In the genomic region with DNA sequence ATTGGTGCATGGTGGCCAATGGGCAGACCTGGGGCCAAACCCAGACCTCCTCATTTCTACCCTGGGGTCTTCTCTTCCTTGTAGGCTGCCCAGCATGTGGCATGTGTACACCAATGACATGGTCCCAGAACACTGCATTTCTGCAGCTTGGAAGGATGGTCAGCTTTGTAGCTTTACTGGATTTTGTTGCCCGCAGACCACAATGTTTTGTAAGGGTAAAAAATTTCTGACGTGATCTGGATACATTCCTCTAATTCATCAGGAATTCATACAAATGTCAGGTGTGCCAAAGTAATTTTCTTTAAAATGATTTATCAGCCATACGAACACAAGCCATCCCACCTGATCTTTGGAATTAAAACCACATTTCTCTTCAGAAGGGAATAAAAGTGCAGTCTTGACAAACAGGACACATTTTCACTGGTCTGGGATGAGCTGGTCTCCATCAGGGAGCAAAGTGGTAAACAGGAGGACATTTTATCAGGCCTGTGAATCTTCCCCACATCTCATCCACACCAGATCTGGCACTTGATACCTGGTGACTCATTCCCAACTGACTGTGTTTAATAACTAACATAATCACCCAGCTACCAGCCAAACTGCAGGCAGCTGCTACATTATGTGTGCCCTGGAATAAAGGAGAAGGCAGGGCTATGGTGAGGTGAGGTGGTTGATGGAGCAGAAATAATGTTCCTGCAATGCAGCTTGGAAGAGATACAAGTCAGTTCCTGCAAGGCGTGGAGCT, we compare ENCODE assay signal across 10 cellular contexts.
DNase-seq lines count a peak whose midpoint lies in the region; ATAC-seq, FAIRE-seq and TF ChIP-seq lines count a peak whose summit lies in the region.
"Had no signal": no experiment of that assay in that cellular context is flagged by ENCODE, and none has a peak within 500 bp of the region (broad histone marks: within the 10 kb centered on the region; RNA-seq: fewer than 3 reads in every experiment).

No MANE protein-coding gene starts in this region.

- H3K27me3 ChIP-seq in foreskin keratinocyte, result peaks cover 5% of the 10 kb centered on the region
- H3K27me3 ChIP-seq: esophagus muscularis mucosa had no signal

- ATAC-seq in foreskin keratinocyte, result peak; percentile 59
- no peak for ATAC-seq in HG02885 (IDR thresholded peaks at IDR 0.05; ENCODE audit: poor library complexity, unreplicated experiment)

- no peak overlapping the region for H3K4me3 ChIP-seq in AG10803 (ENCODE audit: low read length)
- H3K4me3 ChIP-seq: esophagus muscularis mucosa had no signal

- H3K27ac ChIP-seq in foreskin keratinocyte, result no peak overlapping the region
- H3K27ac ChIP-seq: esophagus muscularis mucosa had no signal

- peak; percentile 60 for DNase-seq in AG10803 (ENCODE audit: low read depth)
- DNase-seq in HT1080 (ENCODE audit: low read depth), result peak; percentile 83
- peak; percentile 94 for DNase-seq in RCC 7860 (ENCODE audit: low spot score)
- DNase-seq in foreskin keratinocyte, result peak; percentile 60 to 74
- no peak for DNase-seq in activated CD8-positive, alpha-beta memory T cell treated with anti-CD3 and anti-CD28 coated beads, Interleukin-2, amount 50 U/mL, for 4 hours
- no peak for DNase-seq in NOMO-1 treated with dmso at 0.1 percent for 144 hours (lab: John Stamatoyannopoulos, UW; ENCODE audit: unreplicated experiment)
- no peak for DNase-seq in NAMALWA (ENCODE audit: low spot score)
- DNase-seq: amygdala had no signal

- H3K4me1 ChIP-seq in foreskin keratinocyte, result peaks cover 8% of the 10 kb centered on the region

- no peak for TF ChIP-seq CTCF in AG10803 (conservative IDR thresholded peaks at IDR 0.05; ENCODE audit: low read length)
- TF ChIP-seq CTCF in foreskin keratinocyte (conservative IDR thresholded peaks at IDR 0.05), result no peak

- FAIRE-seq in RCC 7860 (lab: Jason Lieb, UNC), result peak; percentile 98

Comparison
In these comparisons a context has a peak if more than half of its experiments do, and no peak if none do; other contexts are left out.
1. DNase-seq: peak in AG10803 (single experiment), HT1080 (single experiment), RCC 7860 (single experiment) and foreskin keratinocyte (2 of 2); none in activated CD8-positive, alpha-beta memory T cell treated with anti-CD3 and anti-CD28 coated beads, Interleukin-2, amount 50 U/mL, for 4 hours (single experiment), NOMO-1 treated with dmso at 0.1 percent for 144 hours (single experiment) and NAMALWA (single experiment).